2 cellular contexts compared by ENCODE assay signal in the genomic region with DNA sequence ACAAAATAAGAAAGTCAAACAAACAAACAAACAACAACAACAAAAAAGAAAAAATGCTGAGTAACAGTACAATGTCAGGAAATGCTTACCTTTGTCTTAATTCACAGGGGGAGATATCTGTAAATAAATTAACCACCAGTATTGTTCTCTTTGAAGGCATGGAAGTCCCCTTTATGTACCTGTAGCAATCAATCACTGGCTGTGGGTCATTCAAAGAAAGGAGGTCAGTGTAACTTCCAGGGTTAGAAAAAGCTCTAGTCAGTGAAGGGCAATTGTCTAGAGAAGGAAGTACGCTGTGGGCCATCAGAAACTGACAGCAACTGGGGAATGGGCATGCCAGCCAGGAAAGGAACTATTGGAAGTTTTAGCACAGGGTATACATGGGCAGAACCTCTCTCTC.
TF ChIP-seq lines count a peak whose summit lies in the region.

No MANE protein-coding gene starts in this region.

TF ChIP-seq in IMR-90, 13 proteins besides CTCF, POLR2A, EP300 and RAD21:
- TF ChIP-seq RFX5 (IDR thresholded peaks at IDR 0.05; ENCODE audit: low read depth, low read length) (no peak), FOS (IDR thresholded peaks at IDR 0.05; ENCODE audit: low read depth, low read length) (no peak), BHLHE40 (IDR thresholded peaks at IDR 0.05; ENCODE audit: low read depth, low read length) (no peak), MXI1 (IDR thresholded peaks at IDR 0.05; ENCODE audit: borderline replicate concordance, low read depth, low read length) (no peak), RCOR1 (IDR thresholded peaks at IDR 0.05; ENCODE audit: insufficient replicate concordance, low read length) (no peak), SMC3 (IDR thresholded peaks at IDR 0.05; ENCODE audit: low read depth, low read length) (no peak), MAFK (IDR thresholded peaks at IDR 0.05; ENCODE audit: low read depth, low read length) (no peak), CEBPB (IDR thresholded peaks at IDR 0.05; ENCODE audit: low read depth, low read length) (no peak), MAZ (IDR thresholded peaks at IDR 0.05; ENCODE audit: borderline replicate concordance, low read depth, low read length) (no peak), CHD1 (IDR thresholded peaks at IDR 0.05; ENCODE audit: low read depth, low read length) (no peak), NFE2L2 (IDR thresholded peaks at IDR 0.05; ENCODE audit: low read depth, low read length) (no peak)
- TF ChIP-seq, protein P1, sequence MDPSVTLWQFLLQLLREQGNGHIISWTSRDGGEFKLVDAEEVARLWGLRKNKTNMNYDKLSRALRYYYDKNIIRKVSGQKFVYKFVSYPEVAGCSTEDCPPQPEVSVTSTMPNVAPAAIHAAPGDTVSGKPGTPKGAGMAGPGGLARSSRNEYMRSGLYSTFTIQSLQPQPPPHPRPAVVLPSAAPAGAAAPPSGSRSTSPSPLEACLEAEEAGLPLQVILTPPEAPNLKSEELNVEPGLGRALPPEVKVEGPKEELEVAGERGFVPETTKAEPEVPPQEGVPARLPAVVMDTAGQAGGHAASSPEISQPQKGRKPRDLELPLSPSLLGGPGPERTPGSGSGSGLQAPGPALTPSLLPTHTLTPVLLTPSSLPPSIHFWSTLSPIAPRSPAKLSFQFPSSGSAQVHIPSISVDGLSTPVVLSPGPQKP (IDR thresholded peaks at IDR 0.05; ENCODE audit: borderline replicate concordance, low read depth, low read length): no peak
- TF ChIP-seq, protein P2, sequence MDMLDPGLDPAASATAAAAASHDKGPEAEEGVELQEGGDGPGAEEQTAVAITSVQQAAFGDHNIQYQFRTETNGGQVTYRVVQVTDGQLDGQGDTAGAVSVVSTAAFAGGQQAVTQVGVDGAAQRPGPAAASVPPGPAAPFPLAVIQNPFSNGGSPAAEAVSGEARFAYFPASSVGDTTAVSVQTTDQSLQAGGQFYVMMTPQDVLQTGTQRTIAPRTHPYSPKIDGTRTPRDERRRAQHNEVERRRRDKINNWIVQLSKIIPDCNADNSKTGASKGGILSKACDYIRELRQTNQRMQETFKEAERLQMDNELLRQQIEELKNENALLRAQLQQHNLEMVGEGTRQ (IDR thresholded peaks at IDR 0.05; ENCODE audit: low read depth, low read length): no peak

TF ChIP-seq in H1, 55 proteins besides CTCF, POLR2A, EP300 and RAD21:
- TF ChIP-seq HDAC2 (IDR thresholded peaks at IDR 0.05; ENCODE audit: borderline replicate concordance in 1 of 2, low read depth in 2 of 2, low read length in 2 of 2): no peak
- TF ChIP-seq POLR2AphosphoS5 (IDR thresholded peaks at IDR 0.05; ENCODE audit: low read depth, low read length): no peak
- TF ChIP-seq KDM4A (IDR thresholded peaks at IDR 0.05; ENCODE audit: low read depth, low read length, severe bottlenecking): no peak
- TF ChIP-seq CHD1 (IDR thresholded peaks at IDR 0.05; ENCODE audit: low read depth, low read length): no peak
